10 cellular contexts compared by ENCODE assay signal in genomic region chr14:57865450-57866198, GRCh38. TPM values are rescaled to one million over a fixed set of nuclear protein-coding genes. Genes with fewer than 3 reads are reported as not detected.
DNase-seq lines count a peak whose midpoint lies in the region; ATAC-seq and TF ChIP-seq lines count a peak whose summit lies in the region.
"Had no signal": no experiment of that assay in that cellular context is flagged by ENCODE, and none has a peak within 500 bp of the region (broad histone marks: within the 10 kb centered on the region; RNA-seq: fewer than 3 reads in every experiment).

Gene SLC35F4, minus strand, starts transcription at chr14:57866092.

- H3K9me3 Mint-ChIP-seq in GM23338 (no peaks in the 10 kb centered on the region), brain (no peaks in the 10 kb centered on the region)
- H3K9me3 Mint-ChIP-seq in CD4-positive, alpha-beta T cell: no peaks in the 10 kb centered on the region
- no peaks in the 10 kb centered on the region for H3K9me3 Mint-ChIP-seq in CD8-positive, alpha-beta T cell

- H3K4me3 Mint-ChIP-seq in GM23338: peak within 1 kb of the TSS; percentile 78
- peak within 1 kb of the TSS; percentile 77 to 84 (median 80) for H3K4me3 Mint-ChIP-seq in brain
- no peak within 1 kb of the TSS for H3K4me3 Mint-ChIP-seq in CD4-positive, alpha-beta T cell
- H3K4me3 Mint-ChIP-seq in CD8-positive, alpha-beta T cell: no peak within 1 kb of the TSS

- POLR2A ChIA-PET in CD4-positive, alpha-beta T cell (lab: Charles Lee): no interaction called here
- POLR2A ChIA-PET in CD8-positive, alpha-beta T cell (lab: Charles Lee): no interaction called here

- peaks cover 40% of the 10 kb centered on the region for H3K27me3 ChIP-seq in GM23338 (ENCODE audit: insufficient read depth)
- H3K27me3 ChIP-seq in CD4-positive, alpha-beta T cell (ENCODE audit: control insufficient read depth, insufficient read depth, low read length): peaks cover 39% of the 10 kb centered on the region
- H3K27me3 ChIP-seq in CD8-positive, alpha-beta T cell (ENCODE audit: insufficient read depth, low read length): no peaks in the 10 kb centered on the region

- H3F3A ChIP-seq in GM23338 (replicated peaks; ENCODE audit: low read depth): no peaks in the 10 kb centered on the region

- H3K79me2 ChIP-seq in GM23338 (replicated peaks; ENCODE audit: insufficient read depth): no peaks in the 10 kb centered on the region

- H3K4me1 ChIP-seq in GM23338 (ENCODE audit: insufficient read depth): peaks cover 18% of the 10 kb centered on the region
- H3K4me1 ChIP-seq in CD8-positive, alpha-beta T cell (ENCODE audit: insufficient read depth, low read length): no peaks in the 10 kb centered on the region

- H3K4me1 Mint-ChIP-seq in GM23338 (peaks cover 20% of the 10 kb centered on the region; the same call in 2 of the 3 replicates), brain (peaks cover 5% of the 10 kb centered on the region)
- no peaks in the 10 kb centered on the region for H3K4me1 Mint-ChIP-seq in CD4-positive, alpha-beta T cell (ENCODE audit: low read depth)
- H3K4me1 Mint-ChIP-seq in CD8-positive, alpha-beta T cell (ENCODE audit: low read depth): no peaks in the 10 kb centered on the region

- CTCF ChIA-PET in CD4-positive, alpha-beta T cell (lab: Charles Lee): no interaction called here
- CTCF ChIA-PET in CD8-positive, alpha-beta T cell (lab: Charles Lee): no interaction called here

- DNase-seq in GM23338 (ENCODE audit: low spot score) (peak; percentile 96), left lobe of liver (ENCODE audit: low spot score) (no peak), SHP77 (lab: John Stamatoyannopoulos, UW) (no peak)
- DNase-seq in CD4-positive, alpha-beta T cell: no peak
- DNase-seq in CD8-positive, alpha-beta T cell: no peak

- peak within 1 kb of the TSS; percentile 84 for H2AFZ ChIP-seq in GM23338

- peaks cover 13% of the 10 kb centered on the region for H3K27me3 Mint-ChIP-seq in GM23338 (ENCODE audit: insufficient read depth, low read depth, poor library complexity)
- peaks cover 61% of the 10 kb centered on the region for H3K27me3 Mint-ChIP-seq in brain
- H3K27me3 Mint-ChIP-seq in CD4-positive, alpha-beta T cell: peaks cover 50% of the 10 kb centered on the region
- peaks cover 28% of the 10 kb centered on the region for H3K27me3 Mint-ChIP-seq in CD8-positive, alpha-beta T cell (ENCODE audit: low read depth)

- peak within 1 kb of the TSS; percentile 92 for H3K4me2 ChIP-seq in GM23338

- no peaks in the 10 kb centered on the region for H4K20me1 ChIP-seq in GM23338 (replicated peaks; ENCODE audit: insufficient read depth)

- intact Hi-C loops in CD4-positive, alpha-beta T cell (cut with DNase I, micrococcal nuclease): no loop called here
- intact Hi-C loops in CD8-positive, alpha-beta T cell (cut with DNase I, micrococcal nuclease): no loop called here

- H3K27ac ChIP-seq in 22Rv1 (no peak within 1 kb of the TSS), GM23338 (ENCODE audit: low read depth) (no peak within 1 kb of the TSS)
- H3K27ac ChIP-seq in CD4-positive, alpha-beta T cell (ENCODE audit: low read depth, low read length): no peak within 1 kb of the TSS
- no peak within 1 kb of the TSS for H3K27ac ChIP-seq in CD8-positive, alpha-beta T cell (ENCODE audit: low read depth, low read length)

- peak; percentile 18; the same call in 1 of the 2 replicates for TF ChIP-seq CTCF in 22Rv1 (IDR thresholded peaks at IDR 0.05)
- peak; percentile 18 to 37; a peak in 2 of 4 replicates for TF ChIP-seq CTCF in GM23338 (conservative IDR thresholded peaks at IDR 0.05; ENCODE audit: low read depth in 2 of 2)
- peak in 1 of 2 experiments; percentile 33 for TF ChIP-seq CTCF in brain (conservative IDR thresholded peaks at IDR 0.05)
- TF ChIP-seq CTCF in CD4-positive, alpha-beta T cell (IDR thresholded peaks at IDR 0.05): no peak
- TF ChIP-seq CTCF in CD8-positive, alpha-beta T cell (IDR thresholded peaks at IDR 0.05): no peak

- no peaks in the 10 kb centered on the region for H3K9me3 ChIP-seq in CD4-positive, alpha-beta T cell (ENCODE audit: control insufficient read depth, low read length)
- no peaks in the 10 kb centered on the region for H3K9me3 ChIP-seq in CD8-positive, alpha-beta T cell (ENCODE audit: low read length)

- H3K4me3 ChIP-seq in GM23338: peak within 1 kb of the TSS; percentile 80
- no peak within 1 kb of the TSS for H3K4me3 ChIP-seq in CD8-positive, alpha-beta T cell (ENCODE audit: low read depth, low read length)

- H3K36me3 Mint-ChIP-seq in GM23338 (ENCODE audit: low read depth) (no peaks in the 10 kb centered on the region), brain (no peaks in the 10 kb centered on the region)
- H3K36me3 Mint-ChIP-seq in CD4-positive, alpha-beta T cell (ENCODE audit: low read depth): no peaks in the 10 kb centered on the region
- H3K36me3 Mint-ChIP-seq in CD8-positive, alpha-beta T cell: no peaks in the 10 kb centered on the region

- H3K27ac Mint-ChIP-seq in GM23338 (no peak within 1 kb of the TSS), brain (no peak within 1 kb of the TSS)
- no peak within 1 kb of the TSS for H3K27ac Mint-ChIP-seq in CD4-positive, alpha-beta T cell
- no peak within 1 kb of the TSS for H3K27ac Mint-ChIP-seq in CD8-positive, alpha-beta T cell

- H3K36me3 ChIP-seq in GM23338 (ENCODE audit: insufficient read depth): no peaks in the 10 kb centered on the region
- H3K36me3 ChIP-seq in CD8-positive, alpha-beta T cell (ENCODE audit: insufficient read depth, low read length): no peaks in the 10 kb centered on the region

- peaks cover 3% of the 10 kb centered on the region; the same call in 1 of the 2 replicates for H3K9me2 ChIP-seq in GM23338 (ENCODE audit: insufficient read depth)

- ATAC-seq in GM23338: peak; percentile 93
- ATAC-seq in left lobe of liver: peak; percentile 17
- no peak for ATAC-seq in CD4-positive, alpha-beta T cell (ENCODE audit: poor library complexity)
- no peak for ATAC-seq in CD8-positive, alpha-beta T cell
- no peak for ATAC-seq in GM21619 (IDR thresholded peaks at IDR 0.05; ENCODE audit: unreplicated experiment)

TF ChIP-seq in GM23338, 12 proteins besides CTCF, POLR2A, EP300 and RAD21:
- TF ChIP-seq, protein P1, sequence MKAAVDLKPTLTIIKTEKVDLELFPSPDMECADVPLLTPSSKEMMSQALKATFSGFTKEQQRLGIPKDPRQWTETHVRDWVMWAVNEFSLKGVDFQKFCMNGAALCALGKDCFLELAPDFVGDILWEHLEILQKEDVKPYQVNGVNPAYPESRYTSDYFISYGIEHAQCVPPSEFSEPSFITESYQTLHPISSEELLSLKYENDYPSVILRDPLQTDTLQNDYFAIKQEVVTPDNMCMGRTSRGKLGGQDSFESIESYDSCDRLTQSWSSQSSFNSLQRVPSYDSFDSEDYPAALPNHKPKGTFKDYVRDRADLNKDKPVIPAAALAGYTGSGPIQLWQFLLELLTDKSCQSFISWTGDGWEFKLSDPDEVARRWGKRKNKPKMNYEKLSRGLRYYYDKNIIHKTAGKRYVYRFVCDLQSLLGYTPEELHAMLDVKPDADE (IDR thresholded peaks at IDR 0.05): peak; percentile 57; the same call in 1 of the 2 replicates
- TF ChIP-seq ZNF331 (CRISPR knock-in tag; IDR thresholded peaks at IDR 0.05; ENCODE audit: low read depth): no peak
- TF ChIP-seq, protein P2, sequence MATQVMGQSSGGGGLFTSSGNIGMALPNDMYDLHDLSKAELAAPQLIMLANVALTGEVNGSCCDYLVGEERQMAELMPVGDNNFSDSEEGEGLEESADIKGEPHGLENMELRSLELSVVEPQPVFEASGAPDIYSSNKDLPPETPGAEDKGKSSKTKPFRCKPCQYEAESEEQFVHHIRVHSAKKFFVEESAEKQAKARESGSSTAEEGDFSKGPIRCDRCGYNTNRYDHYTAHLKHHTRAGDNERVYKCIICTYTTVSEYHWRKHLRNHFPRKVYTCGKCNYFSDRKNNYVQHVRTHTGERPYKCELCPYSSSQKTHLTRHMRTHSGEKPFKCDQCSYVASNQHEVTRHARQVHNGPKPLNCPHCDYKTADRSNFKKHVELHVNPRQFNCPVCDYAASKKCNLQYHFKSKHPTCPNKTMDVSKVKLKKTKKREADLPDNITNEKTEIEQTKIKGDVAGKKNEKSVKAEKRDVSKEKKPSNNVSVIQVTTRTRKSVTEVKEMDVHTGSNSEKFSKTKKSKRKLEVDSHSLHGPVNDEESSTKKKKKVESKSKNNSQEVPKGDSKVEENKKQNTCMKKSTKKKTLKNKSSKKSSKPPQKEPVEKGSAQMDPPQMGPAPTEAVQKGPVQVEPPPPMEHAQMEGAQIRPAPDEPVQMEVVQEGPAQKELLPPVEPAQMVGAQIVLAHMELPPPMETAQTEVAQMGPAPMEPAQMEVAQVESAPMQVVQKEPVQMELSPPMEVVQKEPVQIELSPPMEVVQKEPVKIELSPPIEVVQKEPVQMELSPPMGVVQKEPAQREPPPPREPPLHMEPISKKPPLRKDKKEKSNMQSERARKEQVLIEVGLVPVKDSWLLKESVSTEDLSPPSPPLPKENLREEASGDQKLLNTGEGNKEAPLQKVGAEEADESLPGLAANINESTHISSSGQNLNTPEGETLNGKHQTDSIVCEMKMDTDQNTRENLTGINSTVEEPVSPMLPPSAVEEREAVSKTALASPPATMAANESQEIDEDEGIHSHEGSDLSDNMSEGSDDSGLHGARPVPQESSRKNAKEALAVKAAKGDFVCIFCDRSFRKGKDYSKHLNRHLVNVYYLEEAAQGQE (IDR thresholded peaks at IDR 0.05; ENCODE audit: unreplicated experiment): peak; percentile 97
- TF ChIP-seq ZNF114 (CRISPR knock-in tag; IDR thresholded peaks at IDR 0.05): no peak
- TF ChIP-seq CREB1 (CRISPR knock-in tag; IDR thresholded peaks at IDR 0.05; ENCODE audit: low read depth): peak; percentile 43; the same call in 1 of the 2 replicates
- TF ChIP-seq EZH2phosphoT487 (IDR thresholded peaks at IDR 0.05; ENCODE audit: unreplicated experiment): no peak
- no peak for TF ChIP-seq STAT1 (IDR thresholded peaks at IDR 0.05; ENCODE audit: unreplicated experiment)
- no peak for TF ChIP-seq JUNB (IDR thresholded peaks at IDR 0.05; ENCODE audit: unreplicated experiment)
- no peak for TF ChIP-seq NANOG (IDR thresholded peaks at IDR 0.05; ENCODE audit: borderline replicate concordance)

RNA-seq across cellular contexts. Expression of gene SLC35F4, which starts in this region (rescaled TPM):
- total RNA-seq in GM23338 (2014; rRNA removed; shearing (Covaris generic)): not detected in 2 replicates
- polyA plus RNA-seq in GM23338 (2016; fragmentation: Nextera tagmentation; extraction: Ambion mirVana) (0.10 and 0.23 TPM in 2 replicates), brain (ENCODE audit: insufficient read depth, low read depth, low replicate concordance) (0.83 TPM)
- not detected for total RNA-seq in left lobe of liver
- total RNA-seq in CD4-positive, alpha-beta T cell: not detected
- not detected for total RNA-seq in CD8-positive, alpha-beta T cell
- total RNA-seq: bronchial epithelial cell, omental fat pad had no signal

Comparison
In these comparisons a context has a peak if more than half of its experiments do, and no peak if none do; other contexts are left out.
1. Peak in DNase-seq, ATAC-seq, H3K4me3 ChIP-seq and H3K4me2 ChIP-seq in GM23338; RNA of the gene not detected or under 1 TPM.
2. Peak in ATAC-seq in left lobe of liver; RNA of the gene not detected or under 1 TPM.
3. CTCF ChIP-seq: peak in 22Rv1 (single experiment) and GM23338 (2 of 2); none in CD4-positive, alpha-beta T cell (single experiment) and CD8-positive, alpha-beta T cell (single experiment).
4. H3K4me3 Mint-ChIP-seq: peak in GM23338 (single experiment) and brain (5 of 5); none in CD4-positive, alpha-beta T cell (single experiment) and CD8-positive, alpha-beta T cell (single experiment).